In the genomic region with DNA sequence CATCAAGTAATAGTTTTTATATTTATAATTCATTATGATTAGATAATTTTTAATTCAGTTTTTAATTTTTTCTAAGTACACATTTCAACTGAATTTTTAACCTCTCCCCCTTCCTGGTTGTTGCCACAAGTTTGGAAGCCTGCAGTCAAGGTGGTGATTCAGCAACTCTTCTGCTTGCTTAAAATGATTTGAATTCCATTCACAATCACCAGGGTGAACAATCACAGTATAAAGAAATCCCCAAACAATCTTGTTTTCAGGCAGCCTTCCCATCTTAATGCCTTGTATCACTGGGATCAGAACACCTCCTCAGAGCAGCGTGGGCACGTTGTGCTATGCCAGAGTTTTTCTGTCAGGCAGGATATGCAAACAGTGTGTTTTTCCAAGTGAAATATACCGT, we compare ENCODE assay signal across 28 cellular contexts. TPM values are rescaled to one million over a fixed set of nuclear protein-coding genes. Genes with fewer than 3 reads are reported as not detected.
DNase-seq lines count a peak whose midpoint lies in the region; ATAC-seq and TF ChIP-seq lines count a peak whose summit lies in the region.
"Had no signal": no experiment of that assay in that cellular context is flagged by ENCODE, and none has a peak within 500 bp of the region (broad histone marks: within the 10 kb centered on the region; RNA-seq: fewer than 3 reads in every experiment).

No MANE protein-coding gene starts in this region.

- TF ChIP-seq CTCF in IMR-90 (conservative IDR thresholded peaks at IDR 0.05; ENCODE audit: low read depth, low read length) (no peak), choroid plexus epithelial cell (conservative IDR thresholded peaks at IDR 0.05; ENCODE audit: low read depth, low read length) (no peak), sigmoid colon (IDR thresholded peaks at IDR 0.05) (no peak), stomach (IDR thresholded peaks at IDR 0.05) (no peak)

- H3K4ac ChIP-seq in IMR-90 (ENCODE audit: low read depth, low read length) = no peak overlapping the region

- no peaks in the 10 kb centered on the region for H4K20me1 ChIP-seq in IMR-90 (ENCODE audit: insufficient read depth, low read length)

- H3K23ac ChIP-seq in IMR-90 (ENCODE audit: low read depth, low read length) = no peak overlapping the region

- in situ Hi-C loops in IMR-90 (cut with MboI; ENCODE audit: low sequenced_read_pairs) = no loop called here

- H2BK120ac ChIP-seq in IMR-90 (ENCODE audit: low read depth, low read length) = no peak overlapping the region

- H4K8ac ChIP-seq in IMR-90 (ENCODE audit: low read depth in 2 of 2, low read length in 2 of 2) = no peak overlapping the region

- H3K9me1 ChIP-seq in IMR-90 (ENCODE audit: insufficient read depth, low read length) = no peaks in the 10 kb centered on the region

- H3K18ac ChIP-seq in IMR-90 (ENCODE audit: low read depth, low read length) = no peak overlapping the region

- H4K5ac ChIP-seq in IMR-90 (ENCODE audit: low read depth, low read length) = no peak overlapping the region

- no peak overlapping the region for H2BK15ac ChIP-seq in IMR-90 (ENCODE audit: low read depth, low read length)

- no peak for ATAC-seq in IMR-90 (ENCODE audit: low read depth)
- ATAC-seq: GM12878, left colon, PC-3, right lobe of liver had no signal

- no peak overlapping the region for H2AK5ac ChIP-seq in IMR-90 (ENCODE audit: low read depth, low read length)

- no TSS peak for BruUV-seq in IMR-90 (replicated peaks; lab: Mats Ljungman, UMichigan)

- DNase-seq in AG08396 (ENCODE audit: low spot score) = peak; percentile 28
- peak; percentile 6 for DNase-seq in IMR-90
- DNase-seq in choroid plexus epithelial cell (ENCODE audit: low read depth) = peak; percentile 29
- peak; percentile 28 for DNase-seq in kidney glomerular epithelial cell (lab: John Stamatoyannopoulos, UW)
- DNase-seq in ureter (ENCODE audit: low spot score) = no peak
- no peak for DNase-seq in sigmoid colon
- DNase-seq in stomach = no peak
- DNase-seq in activated effector memory CD4-positive, alpha-beta T cell treated with Interleukin-2 at 50 U/mL for 16 hours = no peak
- DNase-seq: activated CD4-positive, alpha-beta T cell treated with anti-CD3 and anti-CD28 coated beads for 48 hours; activated CD8-positive, alpha-beta memory T cell treated with anti-CD3 and anti-CD28 coated beads, Interleukin-2, amount 50 U/mL, for 4 hours; activated naive CD4-positive, alpha-beta T cell; hippocampal formation; KG1; left colon; midbrain; NCI-H1092 treated with DMSO at 0.1 percent for 48 hours; NCI-H2107; NCI-H69; PC-3; right lobe of liver; SK-N-SH; stimulated activated CD4-positive, alpha-beta T cell treated with anti-CD3 and anti-CD28 coated beads, Interleukin-2, amount 100 ng/mL, for 48 hours; substantia nigra had no signal

- no peak overlapping the region for H2BK5ac ChIP-seq in IMR-90 (ENCODE audit: low read depth, low read length, poor library complexity, severe bottlenecking)

- H3K4me1 ChIP-seq in IMR-90 (ENCODE audit: control insufficient read depth, insufficient read depth, low read length) (no peaks in the 10 kb centered on the region), sigmoid colon (no peaks in the 10 kb centered on the region), stomach (no peaks in the 10 kb centered on the region)
- H3K4me1 ChIP-seq: ascending aorta, right lobe of liver had no signal

- TF ChIP-seq EP300 in sigmoid colon (IDR thresholded peaks at IDR 0.05) = no peak
- TF ChIP-seq EP300 in stomach (IDR thresholded peaks at IDR 0.05) = no peak

- H2AK9ac ChIP-seq in IMR-90 (replicated peaks; ENCODE audit: low read depth, low read length, poor library complexity) = no peak overlapping the region

- no peak overlapping the region for H3K14ac ChIP-seq in IMR-90 (replicated peaks; ENCODE audit: low read depth, low read length)

- CTCF ChIA-PET in IMR-90 (lab: Yijun Ruan, JAX) = interaction anchor here (1.0 kb wide), 1 partner anchor 337 kb away, joined by 3 read pairs; no protein-coding TSS in a partner anchor

- no peak overlapping the region for H4K91ac ChIP-seq in IMR-90 (ENCODE audit: insufficient read depth, low read depth, low read length)

- POLR2A ChIA-PET in IMR-90 (lab: Charles Lee; ENCODE audit: unreplicated experiment) = no interaction called here

- H3K79me1 ChIP-seq in IMR-90 (ENCODE audit: low read depth in 1 of 2, low read length in 2 of 2) = no peaks in the 10 kb centered on the region

- dilution Hi-C loops in IMR-90 (cut with HindIII; ENCODE audit: low sequenced_read_pairs, unreplicated experiment) = no loop called here

- no peak overlapping the region for H3K56ac ChIP-seq in IMR-90 (ENCODE audit: extremely low read depth, insufficient read depth, low read length)

- H3K27me3 ChIP-seq in IMR-90 (ENCODE audit: control insufficient read depth, insufficient read depth, low read length) = no peaks in the 10 kb centered on the region
- H3K27me3 ChIP-seq in sigmoid colon = no peaks in the 10 kb centered on the region
- no peaks in the 10 kb centered on the region for H3K27me3 ChIP-seq in stomach
- H3K27me3 ChIP-seq: ascending aorta, esophagus muscularis mucosa, neutrophil, right lobe of liver had no signal

- H3K4me2 ChIP-seq in IMR-90 (ENCODE audit: low read depth, low read length) = no peak overlapping the region
- H3K4me2 ChIP-seq: SK-N-SH had no signal

- intact Hi-C loops in IMR-90 (cut with micrococcal nuclease) (no loop called here), sigmoid colon (cut with DNase I) (no loop called here), stomach (cut with DNase I; ENCODE audit: low total_unique reads) (no loop called here)

- no peaks in the 10 kb centered on the region for H3K36me3 ChIP-seq in IMR-90 (ENCODE audit: control insufficient read depth, insufficient read depth, low read length)
- no peaks in the 10 kb centered on the region for H3K36me3 ChIP-seq in sigmoid colon
- no peaks in the 10 kb centered on the region for H3K36me3 ChIP-seq in stomach
- H3K36me3 ChIP-seq: ascending aorta, esophagus muscularis mucosa, neutrophil, right lobe of liver had no signal

- H3K27ac ChIP-seq in IMR-90 (ENCODE audit: insufficient read depth, low read length) = no peak overlapping the region
- no peak overlapping the region for H3K27ac ChIP-seq in sigmoid colon
- H3K27ac ChIP-seq in stomach = no peak overlapping the region
- H3K27ac ChIP-seq: ascending aorta, esophagus muscularis mucosa, HL-60, neutrophil, right lobe of liver had no signal

- H3K9ac ChIP-seq in IMR-90 (ENCODE audit: low read depth, low read length) = no peak overlapping the region
- H3K9ac ChIP-seq: SK-N-SH had no signal

- H3K4me3 ChIP-seq in IMR-90 (ENCODE audit: insufficient read depth, low read depth, low read length) (no peak overlapping the region), choroid plexus epithelial cell (ENCODE audit: low read depth, low read length) (no peak overlapping the region), sigmoid colon (no peak overlapping the region), stomach (no peak overlapping the region)
- H3K4me3 ChIP-seq: ascending aorta, esophagus muscularis mucosa, GM12878, right lobe of liver had no signal

- H3K9me3 ChIP-seq in IMR-90 (ENCODE audit: control insufficient read depth, insufficient read depth, low read length) (no peaks in the 10 kb centered on the region), sigmoid colon (peaks cover 0 to under 1% (median 0%) of the 10 kb centered on the region in 4 donors), stomach (no peaks in the 10 kb centered on the region)
- H3K9me3 ChIP-seq: ascending aorta, esophagus muscularis mucosa, neutrophil, right lobe of liver, SK-N-SH had no signal

- TF ChIP-seq POLR2A in IMR-90 (IDR thresholded peaks at IDR 0.05; ENCODE audit: low read depth, low read length) (no peak), sigmoid colon (IDR thresholded peaks at IDR 0.05) (no peak), stomach (IDR thresholded peaks at IDR 0.05) (no peak)

- TF ChIP-seq RAD21 in IMR-90 (IDR thresholded peaks at IDR 0.05; ENCODE audit: low read length) = no peak

- no peak overlapping the region for H2AFZ ChIP-seq in IMR-90 (replicated peaks; ENCODE audit: low read length, poor library complexity)

- H2BK20ac ChIP-seq in IMR-90 (ENCODE audit: low read depth, low read length) = no peak overlapping the region

- no CpG with 5 or more reads among the region's 3 CpGs for WGBS in IMR-90 (ENCODE audit: extremely low coverage in 2 of 2, insufficient read length in 1 of 2), 2 experiments
- 82 to 86% methylated on average over 3 of the region's 3 CpGs for WGBS in sigmoid colon, 2 donors
- WGBS in stomach, 5 donors = 55 to 71% (median 62%) methylated on average over 3 of the region's 3 CpGs

TF ChIP-seq in IMR-90, 13 proteins besides CTCF, POLR2A, EP300 and RAD21:
- TF ChIP-seq RCOR1 (IDR thresholded peaks at IDR 0.05; ENCODE audit: insufficient replicate concordance, low read length) (no peak), NFE2L2 (IDR thresholded peaks at IDR 0.05; ENCODE audit: low read depth, low read length) (no peak)

RNA-seq across cellular contexts. Expression of a gene that starts 46.6 kb away (rescaled TPM):
- total RNA-seq in IMR-90 (2012; rRNA removed) (30.6 and 34.6 TPM in 2 replicates), ureter (11.8 TPM), sigmoid colon (10 to 100 TPM; 25.9 to 47.6 (median 34.2) TPM), stomach (10 to 100 TPM in 4 of 5 donors, 1 to 10 TPM in 1; 9.8 to 74.4 (median 46.7) TPM)
- polyA plus RNA-seq in IMR-90 (2012; rRNA removed) (3.1 TPM in 2 replicates), sigmoid colon (1 to 10 TPM; 1.2 to 3.8 (median 1.8) TPM), stomach (1 to 10 TPM; 1.2 to 4.3 (median 1.2) TPM)
- 0.75 and 1.9 TPM in 2 replicates for polyA plus RNA-seq in IMR-90 (2012; cell fraction: cytosol; rRNA removed)
- 2.4 and 7.5 TPM in 2 replicates for polyA plus RNA-seq in IMR-90 (2012; cell fraction: nucleus; rRNA removed; ENCODE audit: low replicate concordance)

Comparison
In these comparisons a context has a peak if more than half of its experiments do, and no peak if none do; other contexts are left out.
1. DNase-seq: peak in AG08396 (single experiment), IMR-90 (single experiment), choroid plexus epithelial cell (single experiment) and kidney glomerular epithelial cell (single experiment); none in ureter (single experiment), sigmoid colon (single experiment), stomach (single experiment) and activated effector memory CD4-positive, alpha-beta T cell treated with Interleukin-2 at 50 U/mL for 16 hours (single experiment).